In the genomic region with DNA sequence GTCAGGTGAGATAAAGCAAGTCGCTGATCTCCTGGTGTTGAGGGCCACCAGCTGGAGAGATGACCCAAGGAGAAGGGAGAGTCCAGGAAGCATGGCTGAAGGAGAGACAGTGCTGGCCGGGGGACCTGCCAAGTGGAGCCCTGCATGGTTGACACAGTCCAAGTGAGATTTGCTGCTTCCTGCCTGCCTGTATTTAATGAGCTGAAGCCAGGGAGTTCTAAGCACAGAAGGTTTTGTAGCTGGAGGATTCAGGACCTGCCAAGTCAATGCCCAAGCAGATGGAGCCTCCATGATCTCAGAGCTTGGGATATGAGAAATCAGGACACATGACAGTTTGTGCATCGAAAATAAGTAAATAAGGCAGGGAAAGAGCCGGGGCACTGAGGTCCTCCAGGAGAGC, we compare ENCODE assay signal across 29 cellular contexts.
"Had no signal": no experiment of that assay in that cellular context is flagged by ENCODE, and none has a peak within 500 bp of the region (broad histone marks: within the 10 kb centered on the region; RNA-seq: fewer than 3 reads in every experiment).

No MANE protein-coding gene starts in this region.

- H3K27me3 ChIP-seq: adrenal gland, breast epithelium, hepatocyte, left lung, ovary, right atrium auricular region, spleen, upper lobe of left lung had no signal

- H3K4me3 ChIP-seq: adrenal gland, breast epithelium, hepatocyte, left lung, lung, ovary, psoas muscle, right atrium auricular region, spleen, thoracic aorta, upper lobe of left lung had no signal

- H3K4me1 ChIP-seq: adrenal gland, breast epithelium, left lung, right atrium auricular region, spleen, upper lobe of left lung had no signal

- ATAC-seq: activated CD4-positive, alpha-beta T cell treated with anti-CD3 and anti-CD28 coated beads for 36 hours; left lung; naive thymus-derived CD4-positive, alpha-beta T cell; psoas muscle; T-cell had no signal

- H3K36me3 Mint-ChIP-seq: activated naive CD8-positive, alpha-beta T cell; immature natural killer cell; T-cell had no signal

- H3K27ac ChIP-seq: adrenal gland, breast epithelium, hepatocyte, left lung, ovary, psoas muscle, right atrium auricular region, spleen, thoracic aorta, upper lobe of left lung had no signal

- H3K9me3 Mint-ChIP-seq: activated B cell treated with CpG ODN at 0.5 μM for 24 hours; activated T-cell treated with anti-CD3 and anti-CD28 coated beads, Interleukin-2, amount 50 U/mL, for 24 hours; activated T-helper 2 cell treated with anti-CD3 and anti-CD28 coated beads, Interferon-gamma antibody, Interleukin-2, Interleukin-4, amounts not matched to agents 10 μg/mL and 5 μg/mL and 100 μg/mL, durations not matched to agents 14 hours and 24 hours and 36 hours; central memory CD8-positive, alpha-beta T cell; immature natural killer cell; naive thymus-derived CD4-positive, alpha-beta T cell; T-cell had no signal

- H3K4me1 Mint-ChIP-seq: activated B cell treated with CpG ODN at 0.5 μM for 24 hours; activated CD4-positive, alpha-beta T cell treated with anti-CD3 and anti-CD28 coated beads for 36 hours; central memory CD8-positive, alpha-beta T cell; immature natural killer cell; T-cell had no signal

- H3K36me3 ChIP-seq: adrenal gland, breast epithelium, left lung, ovary, right atrium auricular region, spleen, thoracic aorta, upper lobe of left lung had no signal

- DNase-seq: activated B cell treated with CpG ODN at 0.5 μM for 24 hours; activated CD4-positive, alpha-beta T cell treated with anti-CD3 and anti-CD28 coated beads for 36 hours; activated CD4-positive, alpha-beta T cell treated with anti-CD3 and anti-CD28 coated beads, Interleukin-2, amount 50 U/mL, for 4 hours; activated CD8-positive, alpha-beta memory T cell treated with anti-CD3 and anti-CD28 coated beads for 24 hours; activated CD8-positive, alpha-beta memory T cell treated with anti-CD3 and anti-CD28 coated beads, Interleukin-2, amount 50 U/mL, for 4 hours; activated naive CD4-positive, alpha-beta T cell; activated T-cell treated with anti-CD3 and anti-CD28 coated beads, Interleukin-2, amount 50 U/mL, for 24 hours; adrenal gland; erythroblast; foreskin fibroblast; immature natural killer cell; left lung; naive thymus-derived CD4-positive, alpha-beta T cell; ovary; psoas muscle; spleen; stimulated activated CD4-positive, alpha-beta T cell treated with anti-CD3 and anti-CD28 coated beads, Interleukin-4, amount 100 ng/mL, for 1 hour; stimulated activated naive CD4-positive, alpha-beta T cell treated with Interleukin-2 at 50 U/mL for 16 hours; T-cell had no signal

- H3K27me3 Mint-ChIP-seq: activated B cell treated with CpG ODN at 0.5 μM for 24 hours; activated CD4-positive, alpha-beta T cell treated with anti-CD3 and anti-CD28 coated beads for 36 hours; activated naive CD8-positive, alpha-beta T cell; activated T-cell treated with anti-CD3 and anti-CD28 coated beads, Interleukin-2, amount 50 U/mL, for 24 hours; central memory CD8-positive, alpha-beta T cell; T-cell had no signal

- H3K9me3 ChIP-seq: adrenal gland, breast epithelium, left lung, ovary, psoas muscle, right atrium auricular region, spleen, thoracic aorta, upper lobe of left lung had no signal

- H3K4me3 Mint-ChIP-seq: activated B cell treated with CpG ODN at 0.5 μM for 24 hours; activated CD4-positive, alpha-beta T cell treated with anti-CD3 and anti-CD28 coated beads for 36 hours; activated naive CD8-positive, alpha-beta T cell; activated T-cell treated with anti-CD3 and anti-CD28 coated beads, Interleukin-2, amount 50 U/mL, for 24 hours; central memory CD8-positive, alpha-beta T cell; immature natural killer cell; naive thymus-derived CD4-positive, alpha-beta T cell; T-cell had no signal

- FAIRE-seq: astrocyte had no signal

- H3K27ac Mint-ChIP-seq: activated B cell treated with CpG ODN at 0.5 μM for 24 hours; activated CD4-positive, alpha-beta T cell treated with anti-CD3 and anti-CD28 coated beads for 36 hours; activated naive CD8-positive, alpha-beta T cell; activated T-cell treated with anti-CD3 and anti-CD28 coated beads, Interleukin-2, amount 50 U/mL, for 24 hours; activated T-helper 2 cell treated with anti-CD3 and anti-CD28 coated beads, Interferon-gamma antibody, Interleukin-2, Interleukin-4, amounts not matched to agents 10 μg/mL and 5 μg/mL and 100 μg/mL, durations not matched to agents 14 hours and 24 hours and 36 hours; immature natural killer cell; naive thymus-derived CD4-positive, alpha-beta T cell; T-cell had no signal
